ENCODE assay signal across 22 cellular contexts in the genomic region with DNA sequence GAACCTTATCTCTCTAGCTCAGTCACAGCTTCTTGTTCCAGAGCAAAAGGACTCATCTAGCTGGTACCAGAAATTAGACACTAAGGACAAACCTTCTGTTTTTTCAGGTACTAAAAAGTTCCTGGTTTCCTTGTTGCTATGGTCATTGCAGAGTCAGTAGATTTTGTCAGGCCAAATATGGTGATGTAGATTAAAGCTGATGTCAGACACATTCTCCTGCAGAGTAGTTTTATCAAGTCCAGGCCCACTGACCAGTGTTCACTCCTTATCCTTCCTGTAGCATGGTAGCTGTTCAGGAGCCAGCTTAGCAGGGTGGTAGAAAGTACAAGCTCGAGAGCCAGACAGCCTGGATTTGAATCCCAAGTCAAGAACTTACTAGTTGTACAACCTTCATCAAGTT.
"Had no signal": no experiment of that assay in that cellular context is flagged by ENCODE, and none has a peak within 500 bp of the region (broad histone marks: within the 10 kb centered on the region; RNA-seq: fewer than 3 reads in every experiment).

No MANE protein-coding gene starts in this region.

- H3K27ac ChIP-seq: colonic mucosa, epithelial cell of prostate, neutrophil, SJSA1, thyroid gland, uterus had no signal

- H3K4me1 ChIP-seq: ascending aorta, colonic mucosa, SJSA1, thyroid gland, uterus had no signal

- H3K9me3 Mint-ChIP-seq: immature natural killer cell; naive thymus-derived CD4-positive, alpha-beta T cell; stimulated activated naive B cell treated with anti-CD40 and anti-IgM and Interleukin-4, amounts not matched to agents 10 μg/mL and 1 μg/mL and 100 μg/mL, for 72 hours had no signal

- H3K9me3 ChIP-seq: ascending aorta, colonic mucosa, mucosa of descending colon, neutrophil, SJSA1, thyroid gland, uterus had no signal

- H3K36me3 ChIP-seq: colonic mucosa, uterus had no signal

- H3K27ac Mint-ChIP-seq: immature natural killer cell; naive thymus-derived CD4-positive, alpha-beta T cell; stimulated activated naive B cell treated with anti-CD40 and anti-IgM and Interleukin-4, amounts not matched to agents 10 μg/mL and 1 μg/mL and 100 μg/mL, for 72 hours had no signal

- H3K4me3 Mint-ChIP-seq: immature natural killer cell; naive thymus-derived CD4-positive, alpha-beta T cell; stimulated activated naive B cell treated with anti-CD40 and anti-IgM and Interleukin-4, amounts not matched to agents 10 μg/mL and 1 μg/mL and 100 μg/mL, for 72 hours had no signal

- H3K27me3 ChIP-seq: ascending aorta, colonic mucosa, neutrophil, SJSA1, thyroid gland, uterus had no signal

- H3K4me3 ChIP-seq: ascending aorta, colonic mucosa, mucosa of descending colon, SJSA1, thyroid gland, uterus had no signal

- FAIRE-seq: TTC549 had no signal

- H3K27me3 Mint-ChIP-seq: naive thymus-derived CD4-positive, alpha-beta T cell; stimulated activated naive B cell treated with anti-CD40 and anti-IgM and Interleukin-4, amounts not matched to agents 10 μg/mL and 1 μg/mL and 100 μg/mL, for 72 hours had no signal

- H3K4me1 Mint-ChIP-seq: immature natural killer cell; naive thymus-derived CD4-positive, alpha-beta T cell; stimulated activated naive B cell treated with anti-CD40 and anti-IgM and Interleukin-4, amounts not matched to agents 10 μg/mL and 1 μg/mL and 100 μg/mL, for 72 hours had no signal

- DNase-seq: activated CD4-positive, alpha-beta T cell treated with anti-CD3 and anti-CD28 coated beads, Interleukin-2, amount 50 U/mL, for 1 hour; activated naive CD4-positive, alpha-beta T cell; activated T-cell treated with anti-CD3 and anti-CD28 coated beads for 4 hours; caudate nucleus; colonic mucosa; effector memory CD4-positive, alpha-beta T cell; immature natural killer cell; mammary epithelial cell; mucosa of descending colon; naive thymus-derived CD4-positive, alpha-beta T cell; posterior cingulate gyrus; stimulated activated CD4-positive, alpha-beta T cell treated with anti-CD3 and anti-CD28 coated beads, Interleukin-15, amount 100 ng/mL, for 24 hours; stimulated activated CD4-positive, alpha-beta T cell treated with anti-CD3 and anti-CD28 coated beads, Interleukin-4, amount 100 ng/mL, for 1 hour; stimulated activated naive B cell treated with anti-CD40 and anti-IgM and Interleukin-4, amounts not matched to agents 10 μg/mL and 1 μg/mL and 100 μg/mL, for 72 hours; T-helper 2 cell; thyroid gland; uterus had no signal
